10 cellular contexts compared by ENCODE assay signal in genomic region chr17:79832211-79833109, GRCh38. TPM values are rescaled to one million over a fixed set of nuclear protein-coding genes. Genes with fewer than 3 reads are reported as not detected.
DNase-seq lines count a peak whose midpoint lies in the region; ATAC-seq and TF ChIP-seq lines count a peak whose summit lies in the region.
"Had no signal": no experiment of that assay in that cellular context is flagged by ENCODE, and none has a peak within 500 bp of the region (broad histone marks: within the 10 kb centered on the region; RNA-seq: fewer than 3 reads in every experiment).

No MANE protein-coding gene starts in this region.

- H3K4me3 Mint-ChIP-seq in CD8-positive, alpha-beta T cell, result peak overlapping the region; percentile 58
- H3K4me3 Mint-ChIP-seq in glutamatergic neuron (ENCODE audit: unreplicated experiment), result peak overlapping the region; percentile 61
- no peak overlapping the region for H3K4me3 Mint-ChIP-seq in activated CD4-positive, alpha-beta memory T cell treated with anti-CD3 and anti-CD28 coated beads for 36 hours
- H3K4me3 Mint-ChIP-seq: memory B cell had no signal

- peak overlapping the region; percentile 83 for H3K9ac ChIP-seq in neuronal stem cell (ENCODE audit: low read depth, low read length, poor library complexity)

- peak overlapping the region; percentile 95 for H2BK120ac ChIP-seq in neuronal stem cell (ENCODE audit: low read depth, low read length)

- H2BK12ac ChIP-seq in neuronal stem cell (ENCODE audit: low read length), result peak overlapping the region; percentile 66

- H4K91ac ChIP-seq in neuronal stem cell (ENCODE audit: low read depth, low read length, poor library complexity), result peak overlapping the region; percentile 83

- H3K79me1 ChIP-seq in neuronal stem cell (ENCODE audit: low read depth, low read length), result peaks cover 5% of the 10 kb centered on the region

- peaks cover 27% of the 10 kb centered on the region for H3K4me1 Mint-ChIP-seq in CD8-positive, alpha-beta T cell (ENCODE audit: low read depth)
- H3K4me1 Mint-ChIP-seq in glutamatergic neuron (ENCODE audit: low read depth, unreplicated experiment), result peaks cover 7% of the 10 kb centered on the region
- H3K4me1 Mint-ChIP-seq in activated CD4-positive, alpha-beta memory T cell treated with anti-CD3 and anti-CD28 coated beads for 36 hours (ENCODE audit: low read depth), result peaks cover 20% of the 10 kb centered on the region

- DNase-seq in CD8-positive, alpha-beta T cell, result no peak
- DNase-seq in SW480 (ENCODE audit: low spot score) (peak; percentile 75), glutamatergic neuron (no peak), neuronal stem cell (ENCODE audit: low spot score) (no peak), NK-92 (lab: John Stamatoyannopoulos, UW; ENCODE audit: unreplicated experiment) (no peak), cerebellar nuclear complex (lab: John Stamatoyannopoulos, UW) (no peak)
- no peak for DNase-seq in activated CD4-positive, alpha-beta memory T cell treated with anti-CD3 and anti-CD28 coated beads for 36 hours
- DNase-seq: NCI-H345 had no signal

- no peak overlapping the region for H3K14ac ChIP-seq in neuronal stem cell (ENCODE audit: low read length)

- H2BK5ac ChIP-seq in neuronal stem cell (ENCODE audit: low read length), result peak overlapping the region; percentile 29

- POLR2A ChIA-PET in CD8-positive, alpha-beta T cell (lab: Charles Lee), result interaction anchor here (0.6 to 1.0 kb wide), 3 partner anchors 18 to 28 kb away, joined by 3 to 4 read pairs (median 3); no protein-coding TSS in a partner anchor
- POLR2A ChIA-PET in activated CD4-positive, alpha-beta memory T cell treated with anti-CD3 and anti-CD28 coated beads for 36 hours (lab: Charles Lee), result no interaction called here

- peak overlapping the region; percentile 44 for H3K4ac ChIP-seq in neuronal stem cell (ENCODE audit: low read length)

- peaks cover 24% of the 10 kb centered on the region for H3K36me3 ChIP-seq in CD8-positive, alpha-beta T cell (ENCODE audit: insufficient read depth, low read length)
- H3K36me3 ChIP-seq in neuronal stem cell (replicated peaks in 1 of 2; ENCODE audit: control insufficient read depth in 2 of 2, insufficient read depth in 2 of 2, low read length in 2 of 2), result peaks cover 0 to 47% of the 10 kb centered on the region in 2 donors

- CTCF ChIA-PET in CD8-positive, alpha-beta T cell (lab: Charles Lee), result interaction anchor here (0.9 to 1.3 kb wide), 2 partner anchors 20 to 176 kb away, joined by 3 to 4 read pairs; no protein-coding TSS in a partner anchor
- CTCF ChIA-PET in activated CD4-positive, alpha-beta memory T cell treated with anti-CD3 and anti-CD28 coated beads for 36 hours (lab: Charles Lee), result interaction anchor here (0.6 to 1.6 kb wide), 4 partner anchors 11 to 57 kb away, joined by 3 to 5 read pairs (median 3); no protein-coding TSS in a partner anchor

- H3K27me3 ChIP-seq in CD8-positive, alpha-beta T cell (ENCODE audit: insufficient read depth, low read length), result no peaks in the 10 kb centered on the region
- peaks cover 0 to 45% (median 15%) of the 10 kb centered on the region in 3 experiments for H3K27me3 ChIP-seq in neuronal stem cell (ENCODE audit: control insufficient read depth in 3 of 3, insufficient read depth in 3 of 3, low read depth in 1 of 3, low read length in 3 of 3)

- peak overlapping the region; percentile 88 for H2BK15ac ChIP-seq in neuronal stem cell (ENCODE audit: low read length)

- WGBS in neuronal stem cell (ENCODE audit: extremely low coverage in 2 of 2, insufficient read length in 2 of 2, insufficient replicate concordance in 1 of 2), 2 donors, result no CpG with 5 or more reads among the region's 73 CpGs

- peak overlapping the region; percentile 61 for H2AFZ ChIP-seq in neuronal stem cell (ENCODE audit: low read length)

- no peak for TF ChIP-seq CTCF in CD8-positive, alpha-beta T cell (IDR thresholded peaks at IDR 0.05)
- no peak for TF ChIP-seq CTCF in glutamatergic neuron (IDR thresholded peaks at IDR 0.05; ENCODE audit: partially characterized antibody, unreplicated experiment)

- no peak for ATAC-seq in CD8-positive, alpha-beta T cell
- ATAC-seq in HG03039 (IDR thresholded peaks at IDR 0.05; ENCODE audit: unreplicated experiment), result no peak

- H3K23ac ChIP-seq in neuronal stem cell (ENCODE audit: low read depth, low read length, poor library complexity), result peak overlapping the region; percentile 75

- no peak overlapping the region for H4K8ac ChIP-seq in neuronal stem cell (ENCODE audit: low read depth, low read length)

- no peak overlapping the region for H3K27ac Mint-ChIP-seq in CD8-positive, alpha-beta T cell
- H3K27ac Mint-ChIP-seq in glutamatergic neuron (ENCODE audit: unreplicated experiment), result no peak overlapping the region
- H3K27ac Mint-ChIP-seq in activated CD4-positive, alpha-beta memory T cell treated with anti-CD3 and anti-CD28 coated beads for 36 hours, result no peak overlapping the region
- H3K27ac Mint-ChIP-seq: memory B cell had no signal

- no peak overlapping the region for H3K27ac ChIP-seq in CD8-positive, alpha-beta T cell (ENCODE audit: low read depth, low read length)
- no peak overlapping the region for H3K27ac ChIP-seq in neuronal stem cell (replicated peaks; ENCODE audit: low read length)

- H3K4me3 ChIP-seq in CD8-positive, alpha-beta T cell (ENCODE audit: low read depth, low read length), result no peak overlapping the region
- H3K4me3 ChIP-seq in neuronal stem cell (ENCODE audit: low read length in 2 of 2), result peak overlapping the region in 1 of 2 donors; percentile 51

- H2AK5ac ChIP-seq in neuronal stem cell (ENCODE audit: low read depth, low read length), result peak overlapping the region; percentile 96

- H3K4me1 ChIP-seq in CD8-positive, alpha-beta T cell (ENCODE audit: insufficient read depth, low read length), result peaks cover 46% of the 10 kb centered on the region
- H3K4me1 ChIP-seq in neuronal stem cell (ENCODE audit: control insufficient read depth in 2 of 2, insufficient read depth in 1 of 2, low read depth in 1 of 2, low read length in 2 of 2), result peaks cover 39 to 40% of the 10 kb centered on the region in 2 donors

- no peaks in the 10 kb centered on the region for H3K27me3 Mint-ChIP-seq in CD8-positive, alpha-beta T cell (ENCODE audit: low read depth)
- H3K27me3 Mint-ChIP-seq in glutamatergic neuron (ENCODE audit: unreplicated experiment), result peaks cover 19% of the 10 kb centered on the region
- no peaks in the 10 kb centered on the region for H3K27me3 Mint-ChIP-seq in activated CD4-positive, alpha-beta memory T cell treated with anti-CD3 and anti-CD28 coated beads for 36 hours
- H3K27me3 Mint-ChIP-seq: memory B cell had no signal

- intact Hi-C loops in CD8-positive, alpha-beta T cell (cut with DNase I, micrococcal nuclease), result no loop called here
- intact Hi-C loops in activated CD4-positive, alpha-beta memory T cell treated with anti-CD3 and anti-CD28 coated beads for 36 hours (cut with micrococcal nuclease), result no loop called here

- peak overlapping the region; percentile 87 for H3K4me2 ChIP-seq in neuronal stem cell (ENCODE audit: insufficient read depth, low read length, poor library complexity, severe bottlenecking)

- no peaks in the 10 kb centered on the region for H3K9me3 Mint-ChIP-seq in CD8-positive, alpha-beta T cell
- peaks cover 4% of the 10 kb centered on the region for H3K9me3 Mint-ChIP-seq in glutamatergic neuron (ENCODE audit: unreplicated experiment)
- no peaks in the 10 kb centered on the region for H3K9me3 Mint-ChIP-seq in activated CD4-positive, alpha-beta memory T cell treated with anti-CD3 and anti-CD28 coated beads for 36 hours
- H3K9me3 Mint-ChIP-seq: memory B cell had no signal

- H3K9me3 ChIP-seq in CD8-positive, alpha-beta T cell (ENCODE audit: low read length), result no peaks in the 10 kb centered on the region
- no peaks in the 10 kb centered on the region for H3K9me3 ChIP-seq in neuronal stem cell (replicated peaks in 1 of 2; ENCODE audit: control insufficient read depth in 2 of 2, insufficient read depth in 1 of 2, low read depth in 1 of 2, low read length in 2 of 2)

- H3K36me3 Mint-ChIP-seq in CD8-positive, alpha-beta T cell, result peaks cover 21% of the 10 kb centered on the region
- H3K36me3 Mint-ChIP-seq in glutamatergic neuron (ENCODE audit: unreplicated experiment), result no peaks in the 10 kb centered on the region
- peaks cover 9% of the 10 kb centered on the region for H3K36me3 Mint-ChIP-seq in activated CD4-positive, alpha-beta memory T cell treated with anti-CD3 and anti-CD28 coated beads for 36 hours

- peak overlapping the region; percentile 98 for H3K18ac ChIP-seq in neuronal stem cell (ENCODE audit: low read length)

RNA-seq across cellular contexts. Expression of gene CBX4, which starts 6.8 kb away (rescaled TPM):
- total RNA-seq in CD8-positive, alpha-beta T cell, result 100 to 1,000 TPM; 263 to 268 TPM
- 19.3 TPM for total RNA-seq in glutamatergic neuron (ENCODE audit: unreplicated experiment)
- 10.0 TPM for polyA plus RNA-seq in neuronal stem cell (2013, experiment 1 of 2)
- 10.0 TPM for polyA plus RNA-seq in neuronal stem cell (2013, experiment 2 of 2)
- 10 to 100 TPM; 14.0 to 14.2 TPM for total RNA-seq in activated CD4-positive, alpha-beta memory T cell treated with anti-CD3 and anti-CD28 coated beads for 36 hours

RNA-seq across cellular contexts. Expression of gene CBX8, which starts 35.6 kb away (rescaled TPM):
- 1 to 10 TPM; 3.7 to 4.0 TPM for total RNA-seq in CD8-positive, alpha-beta T cell
- total RNA-seq in glutamatergic neuron (ENCODE audit: unreplicated experiment), result 13.8 TPM
- polyA plus RNA-seq in neuronal stem cell (2013, experiment 1 of 2), result 5.5 TPM
- polyA plus RNA-seq in neuronal stem cell (2013, experiment 2 of 2), result 5.0 TPM
- total RNA-seq in activated CD4-positive, alpha-beta memory T cell treated with anti-CD3 and anti-CD28 coated beads for 36 hours, result 1 to 10 TPM; 4.5 to 4.6 TPM

RNA-seq across cellular contexts. Expression of gene CBX2, which starts 54.5 kb away (rescaled TPM):
- under 1 TPM; 0.14 to 0.56 TPM for total RNA-seq in CD8-positive, alpha-beta T cell
- total RNA-seq in glutamatergic neuron (ENCODE audit: unreplicated experiment), result 78.8 TPM
- polyA plus RNA-seq in neuronal stem cell (2013, experiment 1 of 2), result 72.5 TPM
- 70.8 TPM for polyA plus RNA-seq in neuronal stem cell (2013, experiment 2 of 2)
- 1 to 10 TPM; 2.5 to 3.1 TPM for total RNA-seq in activated CD4-positive, alpha-beta memory T cell treated with anti-CD3 and anti-CD28 coated beads for 36 hours

Comparison
In these comparisons a context has a peak if more than half of its experiments do, and no peak if none do; other contexts are left out.
1. RNA of gene CBX4, which starts 6.8 kb away (total RNA-seq): 263 to 268 TPM in CD8-positive, alpha-beta T cell; 19.3 TPM in glutamatergic neuron (single experiment) and 14.0 to 14.2 TPM in activated CD4-positive, alpha-beta memory T cell treated with anti-CD3 and anti-CD28 coated beads for 36 hours; every median in the first group is over 10 times any median in the second.
2. RNA of gene CBX2, which starts 54.5 kb away (total RNA-seq): 78.8 TPM in glutamatergic neuron (single experiment); 2.5 to 3.1 TPM in activated CD4-positive, alpha-beta memory T cell treated with anti-CD3 and anti-CD28 coated beads for 36 hours and 0.14 to 0.56 TPM in CD8-positive, alpha-beta T cell; every median in the first group is over 10 times any median in the second.